Comparison of ENCODE assay signal across 16 cellular contexts in genomic region chr22:24968066-24968561, GRCh38. TPM values are rescaled to one million over a fixed set of nuclear protein-coding genes. Genes with fewer than 3 reads are reported as not detected.
A peak's percentile ranks its signal among the peaks of the same experiment; 100 is the strongest.
DNase-seq lines count a peak whose midpoint lies in the region; ATAC-seq and TF ChIP-seq lines count a peak whose summit lies in the region.
"Had no signal": no experiment of that assay in that cellular context is flagged by ENCODE, and none has a peak within 500 bp of the region (broad histone marks: within the 10 kb centered on the region; RNA-seq: fewer than 3 reads in every experiment).

No MANE protein-coding gene starts in this region.

- no peak overlapping the region for H3K4me3 Mint-ChIP-seq in neural progenitor cell
- H3K4me3 Mint-ChIP-seq: activated naive CD8-positive, alpha-beta T cell had no signal

- peaks cover 95% of the 10 kb centered on the region for H4K20me1 ChIP-seq in neural progenitor cell (ENCODE audit: low read depth)
- H4K20me1 ChIP-seq: BLaER1 had no signal

- H3K27ac ChIP-seq in foreskin keratinocyte (no peak overlapping the region), neural progenitor cell (peak overlapping the region; percentile 62)
- H3K27ac ChIP-seq: BLaER1, ovary had no signal

- H3K4me1 Mint-ChIP-seq in neural progenitor cell = peaks cover 18% of the 10 kb centered on the region

- DNase-seq in Daoy (ENCODE audit: low read depth) (peak; percentile 53), RPMI7951 (ENCODE audit: low read depth) (peak; percentile 92), foreskin keratinocyte (peak in 1 of 2 donors; percentile 74), neural progenitor cell (ENCODE audit: low spot score) (peak; percentile 54), NCI-H82 treated with DMSO at 0.1 percent for 48 hours (lab: John Stamatoyannopoulos, UW; ENCODE audit: unreplicated experiment) (no peak), ureter (ENCODE audit: low spot score) (no peak), foreskin fibroblast (no peak), NCI-H2227 (lab: John Stamatoyannopoulos, UW; ENCODE audit: unreplicated experiment) (no peak)
- DNase-seq: activated CD8-positive, alpha-beta memory T cell treated with anti-CD3 and anti-CD28 coated beads for 24 hours; cortex of kidney; NCI-H2171 treated with DMSO at 0.1 percent for 48 hours; ovary had no signal

- H2AFZ ChIP-seq in neural progenitor cell (replicated peaks) = no peak overlapping the region

- no peak for TF ChIP-seq CTCF in foreskin keratinocyte (conservative IDR thresholded peaks at IDR 0.05)
- TF ChIP-seq CTCF in neural progenitor cell (IDR thresholded peaks at IDR 0.05) = no peak
- TF ChIP-seq CTCF in foreskin fibroblast (IDR thresholded peaks at IDR 0.05; ENCODE audit: low read depth, low read length) = no peak

- H3K4me1 ChIP-seq in foreskin keratinocyte (peaks cover 23% of the 10 kb centered on the region), neural progenitor cell (peaks cover 19% of the 10 kb centered on the region)

- no peak overlapping the region for H3K4me2 ChIP-seq in neural progenitor cell
- H3K4me2 ChIP-seq: BLaER1 had no signal

- H3K27me3 Mint-ChIP-seq in neural progenitor cell (ENCODE audit: insufficient read depth, low read depth) = no peaks in the 10 kb centered on the region
- H3K27me3 Mint-ChIP-seq: activated naive CD8-positive, alpha-beta T cell had no signal

- no peaks in the 10 kb centered on the region for H3K36me3 Mint-ChIP-seq in neural progenitor cell
- H3K36me3 Mint-ChIP-seq: activated naive CD8-positive, alpha-beta T cell had no signal

- H3K9me3 Mint-ChIP-seq in neural progenitor cell = no peaks in the 10 kb centered on the region

- H3K27ac Mint-ChIP-seq in neural progenitor cell = no peak overlapping the region
- H3K27ac Mint-ChIP-seq: activated naive CD8-positive, alpha-beta T cell had no signal

- no peaks in the 10 kb centered on the region for H3K36me3 ChIP-seq in neural progenitor cell
- H3K36me3 ChIP-seq: BLaER1, gastroesophageal sphincter, ovary had no signal

- peaks cover 95% of the 10 kb centered on the region for H3K79me2 ChIP-seq in neural progenitor cell (ENCODE audit: low read depth)

- no peak overlapping the region for H3K9ac ChIP-seq in neural progenitor cell
- H3K9ac ChIP-seq: BLaER1 had no signal

- H3K27me3 ChIP-seq in foreskin keratinocyte = no peaks in the 10 kb centered on the region
- H3K27me3 ChIP-seq in neural progenitor cell = no peaks in the 10 kb centered on the region
- H3K27me3 ChIP-seq: BLaER1, gastroesophageal sphincter, ovary had no signal

- H3F3A ChIP-seq in neural progenitor cell (ENCODE audit: low read depth) = peaks cover 8% of the 10 kb centered on the region

- peak; percentile 56 for ATAC-seq in foreskin keratinocyte
- ATAC-seq: gastroesophageal sphincter, left lobe of liver had no signal

- H3K4me3 ChIP-seq in neural progenitor cell = no peak overlapping the region
- no peak overlapping the region for H3K4me3 ChIP-seq in foreskin fibroblast (ENCODE audit: low read depth in 1 of 2, low read length in 2 of 2)
- H3K4me3 ChIP-seq: BLaER1, gastroesophageal sphincter, ovary had no signal

- H3K9me3 ChIP-seq in neural progenitor cell (ENCODE audit: low read depth) = no peaks in the 10 kb centered on the region
- H3K9me3 ChIP-seq: BLaER1, gastroesophageal sphincter, ovary had no signal

RNA-seq across cellular contexts. Expression of gene KIAA1671, which starts 15.6 kb away (rescaled TPM):
- total RNA-seq in Daoy (2014; rRNA removed; shearing (Covaris generic)) = 3.1 and 5.5 TPM in 2 replicates
- total RNA-seq in RPMI7951 (2014; rRNA removed; shearing (Covaris generic)) = 7.7 and 8.7 TPM in 2 replicates
- total RNA-seq in foreskin keratinocyte = 22.6 and 26.2 TPM in 2 replicates
- polyA plus RNA-seq in foreskin keratinocyte = 4.7 and 6.6 TPM in 2 replicates
- 17.3 and 24.2 TPM in 2 replicates for total RNA-seq in neural progenitor cell (ENCODE audit: low replicate concordance)
- 43.7 TPM for total RNA-seq in ureter

RNA-seq across cellular contexts. Expression of gene LHFPL7, which starts 21.6 kb away (rescaled TPM):
- not detected in 2 replicates for total RNA-seq in Daoy (2014; rRNA removed; shearing (Covaris generic))
- not detected in 2 replicates for total RNA-seq in RPMI7951 (2014; rRNA removed; shearing (Covaris generic))
- total RNA-seq in foreskin keratinocyte = not detected in 2 replicates
- polyA plus RNA-seq in foreskin keratinocyte = not detected in 2 replicates
- not detected in 2 replicates for total RNA-seq in neural progenitor cell (ENCODE audit: low replicate concordance)
- total RNA-seq in ureter = not detected
- total RNA-seq: left lobe of liver had no signal
- polyA plus RNA-seq: ovary had no signal

Comparison
In these comparisons a context has a peak if more than half of its experiments do, and no peak if none do; other contexts are left out.
1. DNase-seq: peak in Daoy (single experiment), RPMI7951 (single experiment) and neural progenitor cell (single experiment); none in NCI-H82 treated with DMSO at 0.1 percent for 48 hours (single experiment), ureter (single experiment), foreskin fibroblast (0 of 2) and NCI-H2227 (single experiment).